8 cellular contexts compared by ENCODE assay signal in genomic region chr6:121436966-121437756, GRCh38. TPM values are rescaled to one million over a fixed set of nuclear protein-coding genes. Genes with fewer than 3 reads are reported as not detected.
DNase-seq lines count a peak whose midpoint lies in the region; ATAC-seq lines count a peak whose summit lies in the region.

No MANE protein-coding gene starts in this region.

- H3K4ac ChIP-seq in neuronal stem cell (ENCODE audit: low read length) = no peak overlapping the region

- no peak overlapping the region for H2BK15ac ChIP-seq in neuronal stem cell (ENCODE audit: low read length)

- no peak overlapping the region for H2BK120ac ChIP-seq in neuronal stem cell (ENCODE audit: low read depth, low read length)

- no peaks in the 10 kb centered on the region for H3K79me1 ChIP-seq in neuronal stem cell (ENCODE audit: low read depth, low read length)

- no peak overlapping the region for H3K14ac ChIP-seq in neuronal stem cell (ENCODE audit: low read length)

- H3K27me3 ChIP-seq in neuronal stem cell (ENCODE audit: control insufficient read depth in 3 of 3, insufficient read depth in 3 of 3, low read depth in 1 of 3, low read length in 3 of 3) = no peaks in the 10 kb centered on the region

- peak overlapping the region; percentile 73 for H3K4me2 ChIP-seq in neuronal stem cell (ENCODE audit: insufficient read depth, low read length, poor library complexity, severe bottlenecking)

- no peak overlapping the region for H2AK5ac ChIP-seq in neuronal stem cell (ENCODE audit: low read depth, low read length)

- H2BK5ac ChIP-seq in neuronal stem cell (ENCODE audit: low read length) = peak overlapping the region; percentile 77

- H3K36me3 ChIP-seq in neuronal stem cell (replicated peaks in 1 of 2; ENCODE audit: control insufficient read depth in 2 of 2, insufficient read depth in 2 of 2, low read length in 2 of 2) = no peaks in the 10 kb centered on the region

- no peak overlapping the region for H2BK12ac ChIP-seq in neuronal stem cell (ENCODE audit: low read length)

- H3K27ac ChIP-seq in neuronal stem cell (replicated peaks; ENCODE audit: low read length) = peak overlapping the region; percentile 92

- peak overlapping the region; percentile 63 to 87 for H3K4me3 ChIP-seq in neuronal stem cell (ENCODE audit: low read length in 2 of 2)

- no peak overlapping the region for H4K8ac ChIP-seq in neuronal stem cell (ENCODE audit: low read depth, low read length)

- no peak for ATAC-seq in HG03565 (IDR thresholded peaks at IDR 0.05; ENCODE audit: unreplicated experiment)

- H3K23ac ChIP-seq in neuronal stem cell (ENCODE audit: low read depth, low read length, poor library complexity) = peak overlapping the region; percentile 61

- H3K18ac ChIP-seq in neuronal stem cell (ENCODE audit: low read length) = peak overlapping the region; percentile 95

- H3K9me3 ChIP-seq in neuronal stem cell (replicated peaks in 1 of 2; ENCODE audit: control insufficient read depth in 2 of 2, insufficient read depth in 1 of 2, low read depth in 1 of 2, low read length in 2 of 2) = no peaks in the 10 kb centered on the region

- no peak overlapping the region for H4K91ac ChIP-seq in neuronal stem cell (ENCODE audit: low read depth, low read length, poor library complexity)

- peak; percentile 0 for DNase-seq in activated T-cell treated with anti-CD3 and anti-CD28 coated beads for 1 hour (ENCODE audit: low read depth)
- DNase-seq in activated T-cell treated with anti-CD3 and anti-CD28 coated beads for 4 hours = no peak
- peak; percentile 2 for DNase-seq in activated naive CD4-positive, alpha-beta T cell treated with Interleukin-2 at 50 U/mL for 16 hours
- peak; percentile 62 for DNase-seq in glomerular visceral epithelial cell (ENCODE audit: extremely low spot score)
- DNase-seq in neuronal stem cell (ENCODE audit: low spot score) = no peak
- DNase-seq in NCI-H2107 treated with DMSO at 0.1 percent for 48 hours (lab: John Stamatoyannopoulos, UW; ENCODE audit: unreplicated experiment) = no peak
- DNase-seq in DMS153 treated with DMSO at 0.1 percent for 48 hours (lab: John Stamatoyannopoulos, UW; ENCODE audit: unreplicated experiment) = no peak

- H2AFZ ChIP-seq in neuronal stem cell (ENCODE audit: low read length) = peak overlapping the region; percentile 89

- H3K9ac ChIP-seq in neuronal stem cell (ENCODE audit: low read depth, low read length, poor library complexity) = peak overlapping the region; percentile 82

- no CpG with 5 or more reads among the region's 41 CpGs for WGBS in neuronal stem cell (ENCODE audit: extremely low coverage in 2 of 2, insufficient read length in 2 of 2, insufficient replicate concordance in 1 of 2), 2 donors

- H3K4me1 ChIP-seq in neuronal stem cell (ENCODE audit: control insufficient read depth in 2 of 2, insufficient read depth in 1 of 2, low read depth in 1 of 2, low read length in 2 of 2) = peaks cover 7 to 11% of the 10 kb centered on the region in 2 donors

RNA-seq across cellular contexts. Expression of gene GJA1, which starts 1.7 kb away (rescaled TPM):
- 228 TPM for polyA plus RNA-seq in neuronal stem cell (2013, experiment 1 of 2)
- 231 TPM for polyA plus RNA-seq in neuronal stem cell (2013, experiment 2 of 2)

Comparison
In these comparisons a context has a peak if more than half of its experiments do, and no peak if none do; other contexts are left out.
1. DNase-seq: peak in activated T-cell treated with anti-CD3 and anti-CD28 coated beads for 1 hour (single experiment), activated naive CD4-positive, alpha-beta T cell treated with Interleukin-2 at 50 U/mL for 16 hours (single experiment) and glomerular visceral epithelial cell (single experiment); none in activated T-cell treated with anti-CD3 and anti-CD28 coated beads for 4 hours (single experiment), neuronal stem cell (single experiment), NCI-H2107 treated with DMSO at 0.1 percent for 48 hours (single experiment) and DMS153 treated with DMSO at 0.1 percent for 48 hours (single experiment).